In genomic region chr2:57453929-57454328, GRCh38 we compare ENCODE assay signal across 23 cellular contexts.
DNase-seq lines count a peak whose midpoint lies in the region; ATAC-seq and TF ChIP-seq lines count a peak whose summit lies in the region.
"Had no signal": no experiment of that assay in that cellular context is flagged by ENCODE, and none has a peak within 500 bp of the region (broad histone marks: within the 10 kb centered on the region; RNA-seq: fewer than 3 reads in every experiment).

No MANE protein-coding gene starts in this region.

- peak; percentile 71 for ATAC-seq in WTC11
- no peak for ATAC-seq in HG03439 (IDR thresholded peaks at IDR 0.05; ENCODE audit: unreplicated experiment)
- ATAC-seq: HepG2; natural killer cell treated with Interleukin-12 subunit alpha and Interleukin-12 subunit beta and Interleukin-15 and Interleukin-18, amount 100 ng/mL, for 72 hours had no signal

- H3K4me3 ChIP-seq in Loucy (ENCODE audit: low read length, poor library complexity, severe bottlenecking) (no peak overlapping the region), mesendoderm (ENCODE audit: low read length) (no peak overlapping the region), MG63 (no peak overlapping the region)
- H3K4me3 ChIP-seq: spleen, vagina had no signal

- H3K9me3 ChIP-seq in Loucy (ENCODE audit: insufficient read depth, low read depth, low read length) (no peaks in the 10 kb centered on the region), MG63 (no peaks in the 10 kb centered on the region)
- H3K9me3 ChIP-seq: vagina had no signal

- DNase-seq in ELR (ENCODE audit: low read depth) (peak; percentile 32), WTC11 (ENCODE audit: low spot score) (no peak), mesendoderm (peak; percentile 23), MG63 (no peak), HT-29 (ENCODE audit: low spot score) (no peak)
- no peak for DNase-seq in activated naive CD8-positive, alpha-beta T cell treated with anti-CD3 and anti-CD28 coated beads for 36 hours
- DNase-seq: activated effector memory CD4-positive, alpha-beta T cell treated with Interleukin-2 at 50 U/mL for 16 hours; COR-L47; effector memory CD4-positive, alpha-beta T cell; GDM1; MM.1S; NCI-H187 treated with DMSO at 0.1 percent for 48 hours; NCI-H446; spleen; stimulated activated CD8-positive, alpha-beta memory T cell treated with anti-CD3 and anti-CD28 coated beads, Interleukin-4, amount 100 ng/mL, for 48 hours; T1000 had no signal

- H4K8ac ChIP-seq in mesendoderm (ENCODE audit: low read depth, low read length): no peak overlapping the region

- H3K36me3 ChIP-seq in Loucy (ENCODE audit: insufficient read depth, low read length) (no peaks in the 10 kb centered on the region), mesendoderm (ENCODE audit: control insufficient read depth, insufficient read depth, low read length) (no peaks in the 10 kb centered on the region), MG63 (no peaks in the 10 kb centered on the region)
- H3K36me3 ChIP-seq: spleen, vagina had no signal

- H2BK5ac ChIP-seq in mesendoderm (ENCODE audit: low read length): no peak overlapping the region

- no peaks in the 10 kb centered on the region for H3K79me1 ChIP-seq in mesendoderm (ENCODE audit: low read length)

- no peak overlapping the region for H3K56ac ChIP-seq in mesendoderm (ENCODE audit: low read length)

- H3K79me2 ChIP-seq in Loucy (ENCODE audit: insufficient read depth, low read length) (no peaks in the 10 kb centered on the region), mesendoderm (ENCODE audit: control insufficient read depth, insufficient read depth, low read length) (no peaks in the 10 kb centered on the region)

- no peak overlapping the region for H2BK15ac ChIP-seq in mesendoderm (replicated peaks; ENCODE audit: low read depth)

- no peak overlapping the region for H3K27ac ChIP-seq in mesendoderm (ENCODE audit: low read depth, low read length)
- H3K27ac ChIP-seq: spleen, vagina had no signal

- H3K23ac ChIP-seq in mesendoderm (ENCODE audit: low read length): no peak overlapping the region

- TF ChIP-seq CTCF in Loucy (conservative IDR thresholded peaks at IDR 0.05; ENCODE audit: low read length) (0 out of 2 replicates have a peak, but pooled peaks have one; percentile 24), WTC11 (IDR thresholded peaks at IDR 0.05) (no peak)

- H3K4ac ChIP-seq in mesendoderm (ENCODE audit: low read depth, low read length): no peak overlapping the region

- H3K4me3 Mint-ChIP-seq in WTC11: no peak overlapping the region
- H3K4me3 Mint-ChIP-seq in activated naive CD8-positive, alpha-beta T cell treated with anti-CD3 and anti-CD28 coated beads for 36 hours: no peak overlapping the region
- H3K4me3 Mint-ChIP-seq: central memory CD8-positive, alpha-beta T cell; memory B cell; natural killer cell treated with Interleukin-12 subunit alpha and Interleukin-12 subunit beta and Interleukin-15 and Interleukin-18, amount 100 ng/mL, for 72 hours had no signal

- POLR2A ChIA-PET in WTC11 (lab: Charles Lee): no interaction called here

- H2AK5ac ChIP-seq in mesendoderm (ENCODE audit: low read length): no peak overlapping the region

- no peak overlapping the region for H4K5ac ChIP-seq in mesendoderm (ENCODE audit: low read length)

- H3K27me3 ChIP-seq in Loucy (ENCODE audit: insufficient read depth, low read length, poor library complexity, severe bottlenecking) (no peaks in the 10 kb centered on the region), mesendoderm (ENCODE audit: insufficient read depth, low read length, poor library complexity) (no peaks in the 10 kb centered on the region), MG63 (no peaks in the 10 kb centered on the region)
- H3K27me3 ChIP-seq: spleen, vagina had no signal

- no peak overlapping the region for H2AFZ ChIP-seq in Loucy (ENCODE audit: low read length)

- H2BK120ac ChIP-seq in mesendoderm (ENCODE audit: low read depth, low read length): no peak overlapping the region

- no peaks in the 10 kb centered on the region for H3K9me2 ChIP-seq in Loucy (replicated peaks; ENCODE audit: low read depth, low read length)

- CTCF ChIA-PET in WTC11 (lab: Charles Lee): interaction anchor here (1.0 to 1.3 kb wide), 5 partner anchors 13 to 45 kb away, joined by 3 to 4 read pairs (median 3); no protein-coding TSS in a partner anchor

- H3K4me1 Mint-ChIP-seq in WTC11: no peaks in the 10 kb centered on the region
- H3K4me1 Mint-ChIP-seq in activated naive CD8-positive, alpha-beta T cell treated with anti-CD3 and anti-CD28 coated beads for 36 hours: no peaks in the 10 kb centered on the region
- H3K4me1 Mint-ChIP-seq: central memory CD8-positive, alpha-beta T cell; memory B cell had no signal

- H3K4me2 ChIP-seq in Loucy (ENCODE audit: low read depth, low read length, poor library complexity, severe bottlenecking) (no peak overlapping the region), mesendoderm (ENCODE audit: low read length) (no peak overlapping the region)

- H3K9ac ChIP-seq in Loucy (ENCODE audit: low read depth, low read length, poor library complexity, severe bottlenecking) (no peak overlapping the region), mesendoderm (ENCODE audit: low read length) (no peak overlapping the region)

- H3K27ac Mint-ChIP-seq in WTC11: no peak overlapping the region
- no peak overlapping the region for H3K27ac Mint-ChIP-seq in activated naive CD8-positive, alpha-beta T cell treated with anti-CD3 and anti-CD28 coated beads for 36 hours
- H3K27ac Mint-ChIP-seq: memory B cell; natural killer cell treated with Interleukin-12 subunit alpha and Interleukin-12 subunit beta and Interleukin-15 and Interleukin-18, amount 100 ng/mL, for 72 hours had no signal

- H4K20me1 ChIP-seq in Loucy (ENCODE audit: insufficient read depth, low read length, poor library complexity, severe bottlenecking): no peaks in the 10 kb centered on the region

- H3K4me1 ChIP-seq in Loucy (ENCODE audit: insufficient read depth, low read length, poor library complexity, severe bottlenecking): no peaks in the 10 kb centered on the region
- no peaks in the 10 kb centered on the region for H3K4me1 ChIP-seq in mesendoderm (ENCODE audit: control insufficient read depth, low read depth, low read length)
- H3K4me1 ChIP-seq: spleen, vagina had no signal

- no peaks in the 10 kb centered on the region for H3K27me3 Mint-ChIP-seq in WTC11 (ENCODE audit: low read depth)
- H3K27me3 Mint-ChIP-seq in activated naive CD8-positive, alpha-beta T cell treated with anti-CD3 and anti-CD28 coated beads for 36 hours: no peaks in the 10 kb centered on the region
- H3K27me3 Mint-ChIP-seq: central memory CD8-positive, alpha-beta T cell; memory B cell; natural killer cell treated with Interleukin-12 subunit alpha and Interleukin-12 subunit beta and Interleukin-15 and Interleukin-18, amount 100 ng/mL, for 72 hours had no signal

- H3K36me3 Mint-ChIP-seq in WTC11: no peaks in the 10 kb centered on the region
- H3K36me3 Mint-ChIP-seq in activated naive CD8-positive, alpha-beta T cell treated with anti-CD3 and anti-CD28 coated beads for 36 hours: no peaks in the 10 kb centered on the region
- H3K36me3 Mint-ChIP-seq: memory B cell; natural killer cell treated with Interleukin-12 subunit alpha and Interleukin-12 subunit beta and Interleukin-15 and Interleukin-18, amount 100 ng/mL, for 72 hours had no signal

- H3F3A ChIP-seq in Loucy (ENCODE audit: low read depth): no peaks in the 10 kb centered on the region

- no peak overlapping the region for H3K18ac ChIP-seq in mesendoderm (ENCODE audit: low read length)

- peaks cover 6% of the 10 kb centered on the region; the same call in 1 of the 2 replicates for H3K9me3 Mint-ChIP-seq in WTC11
- peaks cover 1% of the 10 kb centered on the region for H3K9me3 Mint-ChIP-seq in activated naive CD8-positive, alpha-beta T cell treated with anti-CD3 and anti-CD28 coated beads for 36 hours
- H3K9me3 Mint-ChIP-seq: memory B cell had no signal

TF ChIP-seq in WTC11, 78 proteins besides CTCF, POLR2A, EP300 and RAD21 (continues in another document):
- no peak for TF ChIP-seq NR1H2 (CRISPR knock-in tag; IDR thresholded peaks at IDR 0.05)
- TF ChIP-seq ZNF423 (CRISPR knock-in tag; IDR thresholded peaks at IDR 0.05): no peak
- TF ChIP-seq FOXP1 (CRISPR knock-in tag; IDR thresholded peaks at IDR 0.05; ENCODE audit: borderline replicate concordance): no peak
- TF ChIP-seq ZNF121 (CRISPR knock-in tag; IDR thresholded peaks at IDR 0.05): no peak
- no peak for TF ChIP-seq HMGA2 (CRISPR knock-in tag; IDR thresholded peaks at IDR 0.05)
- no peak for TF ChIP-seq NR3C1 (CRISPR knock-in tag; conservative IDR thresholded peaks at IDR 0.05; ENCODE audit: low read depth)
- TF ChIP-seq CDX4 (CRISPR knock-in tag; IDR thresholded peaks at IDR 0.05; ENCODE audit: borderline replicate concordance): no peak
- TF ChIP-seq OVOL2 (CRISPR knock-in tag; IDR thresholded peaks at IDR 0.05; ENCODE audit: borderline replicate concordance): no peak
- no peak for TF ChIP-seq ZNF512 (CRISPR knock-in tag; IDR thresholded peaks at IDR 0.05; ENCODE audit: borderline replicate concordance)

Comparison
In these comparisons a context has a peak if more than half of its experiments do, and no peak if none do; other contexts are left out.
1. DNase-seq: peak in ELR (single experiment) and mesendoderm (single experiment); none in WTC11 (single experiment), MG63 (single experiment), activated naive CD8-positive, alpha-beta T cell treated with anti-CD3 and anti-CD28 coated beads for 36 hours (single experiment) and HT-29 (single experiment).